Comparison of ENCODE assay signal across 10 cellular contexts in the genomic region with DNA sequence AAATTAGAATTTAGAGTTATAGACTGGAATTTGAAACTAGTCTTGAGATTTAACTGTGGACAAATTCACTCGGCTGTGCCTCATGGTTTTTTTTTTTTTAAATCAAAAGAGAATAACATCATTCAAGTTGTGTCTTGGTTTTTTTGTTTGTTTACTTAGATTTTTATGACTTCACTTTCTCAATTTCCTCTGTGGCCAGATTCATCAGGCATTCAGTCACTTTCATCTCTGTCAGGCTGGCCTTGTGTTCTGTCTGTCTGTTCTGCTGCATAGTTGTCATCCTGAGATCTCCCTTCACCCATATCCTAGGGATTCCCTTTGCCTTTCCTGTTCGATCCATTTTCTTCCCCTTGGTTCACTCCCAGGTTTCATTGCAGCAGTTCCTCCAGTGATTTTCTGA. TPM values are rescaled to one million over a fixed set of nuclear protein-coding genes. Genes with fewer than 3 reads are reported as not detected.
DNase-seq lines count a peak whose midpoint lies in the region; FAIRE-seq and TF ChIP-seq lines count a peak whose summit lies in the region.
"Had no signal": no experiment of that assay in that cellular context is flagged by ENCODE, and none has a peak within 500 bp of the region (broad histone marks: within the 10 kb centered on the region; RNA-seq: fewer than 3 reads in every experiment).

No MANE protein-coding gene starts in this region.

- TF ChIP-seq CTCF in CD14-positive monocyte (IDR thresholded peaks at IDR 0.05) (no peak), GM13977 (IDR thresholded peaks at IDR 0.05; ENCODE audit: extremely low read depth, insufficient read depth, missing control alignments) (no peak)

- H2AFZ ChIP-seq in GM23248: no peak overlapping the region

- H3K27me3 Mint-ChIP-seq in CD14-positive monocyte (ENCODE audit: low read depth in 3 of 3): no peaks in the 10 kb centered on the region

- H4K20me1 ChIP-seq in GM23248 (ENCODE audit: insufficient read depth): peaks cover 59% of the 10 kb centered on the region

- FAIRE-seq in RCC 7860 (lab: Jason Lieb, UNC): no peak
- FAIRE-seq: HTR-8/SVneo had no signal

- H3K9me2 ChIP-seq in GM23248 (ENCODE audit: insufficient read depth): no peaks in the 10 kb centered on the region

- no peak overlapping the region for H3K4me3 ChIP-seq in GM23248
- H3K4me3 ChIP-seq: coronary artery had no signal

- H3K27ac ChIP-seq in GM23248: peak overlapping the region; percentile 36

- H3K9me3 ChIP-seq in GM23248 (ENCODE audit: low read depth): no peaks in the 10 kb centered on the region

- H3K27me3 ChIP-seq in GM23248 (replicated peaks; ENCODE audit: insufficient read depth): no peaks in the 10 kb centered on the region

- H3K36me3 Mint-ChIP-seq in CD14-positive monocyte: no peaks in the 10 kb centered on the region

- H3K9me3 Mint-ChIP-seq in CD14-positive monocyte: peaks cover 0 to 2% (median 0%) of the 10 kb centered on the region in 7 donors

- no peak for DNase-seq in CD14-positive monocyte (ENCODE audit: low spot score)
- peak; percentile 65 for DNase-seq in GM23248
- DNase-seq in amniotic epithelial cell (ENCODE audit: low read depth): peak; percentile 67
- DNase-seq in myocyte (ENCODE audit: low read depth): peak; percentile 28
- no peak for DNase-seq in GM13977 (ENCODE audit: low spot score)
- DNase-seq in RCC 7860 (ENCODE audit: low spot score): no peak
- DNase-seq in GOT3 (lab: John Stamatoyannopoulos, UW): no peak
- no peak for DNase-seq in A172 (ENCODE audit: low spot score)

- peaks cover 67% of the 10 kb centered on the region for H3K4me1 Mint-ChIP-seq in CD14-positive monocyte

- in situ Hi-C loops in GM23248 (cut with MboI) (no loop called here), GM13977 (cut with MboI; ENCODE audit: low pct_unique_long_range_greater_than_20kb, low sequenced_read_pairs, unreplicated experiment) (no loop called here)

- H3F3A ChIP-seq in GM23248 (ENCODE audit: insufficient read depth): peaks cover 52% of the 10 kb centered on the region

- WGBS in GM23248 (ENCODE audit: low coverage in 1 of 2, low lambda C conversion rate in 2 of 2, missing lambda C conversion rate in 2 of 2), 2 experiments: 10 to 22% methylated on average over 2 of the region's 2 CpGs

- peaks cover 48% of the 10 kb centered on the region for H3K4me1 ChIP-seq in GM23248 (ENCODE audit: insufficient read depth)

- peak overlapping the region; percentile 17; the same call in 1 of the 2 replicates for H3K9ac ChIP-seq in GM23248

- H3K27ac Mint-ChIP-seq in CD14-positive monocyte: peak overlapping the region in 6 of 7 donors; percentile 38 to 78 (median 55)

- intact Hi-C loops in CD14-positive monocyte (cut with micrococcal nuclease): no loop called here

- no peaks in the 10 kb centered on the region for H3K36me3 ChIP-seq in GM23248 (ENCODE audit: low read depth)

- H3K79me2 ChIP-seq in GM23248 (ENCODE audit: insufficient read depth): peaks cover 100% of the 10 kb centered on the region

- H3K4me2 ChIP-seq in GM23248 (ENCODE audit: unreplicated experiment): peak overlapping the region; percentile 71

- no peak overlapping the region for H3K4me3 Mint-ChIP-seq in CD14-positive monocyte

RNA-seq across cellular contexts. Expression of gene MARK3, which starts 10.0 kb away (rescaled TPM):
- 10 to 100 TPM; 29.3 to 44.7 TPM for polyA plus RNA-seq in CD14-positive monocyte
- total RNA-seq in GM23248 (2014; rRNA removed; shearing (Covaris generic)): 80.6 and 107 TPM in 2 replicates
- polyA plus RNA-seq in GM23248 (2016; fragmentation: Nextera tagmentation; extraction: Ambion mirVana): 32.3 and 32.9 TPM in 2 replicates
- 82.0 and 87.4 TPM in 2 replicates for total RNA-seq in myocyte
- 55.8 TPM for polyA plus RNA-seq in myocyte (2012)
- total RNA-seq in A172 (2014; rRNA removed; shearing (Covaris generic)): 31.8 and 40.4 TPM in 2 replicates

Comparison
In these comparisons a context has a peak if more than half of its experiments do, and no peak if none do; other contexts are left out.
1. DNase-seq: peak in GM23248 (single experiment), amniotic epithelial cell (single experiment) and myocyte (single experiment); none in CD14-positive monocyte (single experiment), GM13977 (single experiment), RCC 7860 (single experiment), GOT3 (single experiment) and A172 (single experiment).